Comparison of ENCODE assay signal across 8 cellular contexts in the genomic region with DNA sequence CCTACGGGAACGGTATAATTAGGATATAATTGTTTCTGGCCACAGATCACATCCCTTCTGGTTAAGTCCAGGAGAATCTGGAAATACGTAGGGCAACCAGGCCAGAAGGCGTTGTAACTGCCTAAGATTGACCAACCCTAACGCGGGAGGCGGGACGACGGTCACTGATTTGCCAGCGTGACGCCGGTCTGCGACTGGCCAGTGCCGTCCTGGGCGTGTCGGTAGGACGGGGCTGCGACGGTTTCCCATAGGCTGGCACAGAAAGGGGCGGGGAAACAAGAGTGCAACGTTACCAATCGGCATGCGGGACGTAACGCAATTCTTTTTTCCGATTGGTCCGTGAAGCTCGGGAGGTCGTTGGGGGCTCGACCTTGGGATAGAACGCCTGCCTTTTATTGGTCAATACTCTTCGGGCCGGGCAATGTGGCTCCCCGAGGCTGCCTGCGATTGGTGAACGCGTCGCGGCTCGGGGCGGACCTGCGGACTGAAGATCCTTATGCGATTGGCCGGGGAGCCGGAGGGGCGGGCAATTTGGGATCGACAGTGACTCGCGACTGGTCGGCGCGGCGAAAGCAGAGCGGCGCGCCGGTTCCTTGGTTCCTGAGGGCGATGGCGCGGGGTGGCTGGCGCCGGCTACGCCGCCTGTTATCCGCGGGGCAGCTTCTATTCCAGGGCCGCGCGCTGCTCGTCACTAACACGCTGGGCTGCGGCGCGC. TPM values are rescaled to one million over a fixed set of nuclear protein-coding genes. Genes with fewer than 3 reads are reported as not detected.
DNase-seq lines count a peak whose midpoint lies in the region; ATAC-seq and TF ChIP-seq lines count a peak whose summit lies in the region.

Gene MPV17L2, plus strand, starts transcription at position 546 of the 715 bp plus-strand sequence. Its CDS starts 64 bp downstream, at position 610.

- TF ChIP-seq CTCF in PC-3 (conservative IDR thresholded peaks at IDR 0.05; ENCODE audit: low read depth, low read length) (no peak), mucosa of descending colon (IDR thresholded peaks at IDR 0.05) (no peak)

- peak within 1 kb of the TSS; percentile 83 for H3K9ac ChIP-seq in PC-3 (ENCODE audit: low read length)

- no peaks in the 10 kb centered on the region for H3F3A ChIP-seq in PC-3 (ENCODE audit: low read length, unreplicated experiment)

- CTCF ChIA-PET in PC-3 (lab: Charles Lee) = interaction anchor here (0.5 to 2.2 kb wide), 7 partner anchors 16 to 89 kb away, joined by 3 to 9 read pairs (median 4); partner anchors contain the start of gene JUND

- no TSS peak for BruUV-seq in PC-3 (replicated peaks; lab: Mats Ljungman, UMichigan)

- ATAC-seq in GM21576 (IDR thresholded peaks at IDR 0.05; ENCODE audit: unreplicated experiment) = peak; percentile 74
- peak; percentile 90 for ATAC-seq in PC-3
- ATAC-seq in mucosa of descending colon = peak; percentile 93

- H3K4me3 ChIP-seq in PC-3 (ENCODE audit: low read length) = peak within 1 kb of the TSS; percentile 85
- peak within 1 kb of the TSS; percentile 67 for H3K4me3 ChIP-seq in mucosa of descending colon

- POLR2A ChIA-PET in PC-3 (lab: Charles Lee; ENCODE audit: unreplicated experiment) = interaction anchor here (0.6 to 0.7 kb wide), 2 partner anchors 89 to 330 kb away, joined by 3 read pairs; no protein-coding TSS in a partner anchor

- H3K9me3 ChIP-seq in PC-3 (ENCODE audit: low read length) (no peaks in the 10 kb centered on the region), mucosa of descending colon (no peaks in the 10 kb centered on the region)

- H3K27ac ChIP-seq in PC-3 (ENCODE audit: low read length) (peak within 1 kb of the TSS; percentile 26), epithelial cell of prostate (peak within 1 kb of the TSS; percentile 96)

- no peak for TF ChIP-seq RAD21 in Ishikawa (IDR thresholded peaks at IDR 0.05; ENCODE audit: low read depth)

- H2AFZ ChIP-seq in PC-3 (ENCODE audit: low read length) = peak within 1 kb of the TSS; percentile 89

- no peaks in the 10 kb centered on the region for H4K20me1 ChIP-seq in PC-3 (ENCODE audit: low read length)

- peak within 1 kb of the TSS; percentile 92 for H3K4me2 ChIP-seq in PC-3 (ENCODE audit: low read length)

- H3K27me3 ChIP-seq in PC-3 (ENCODE audit: low read length) = no peaks in the 10 kb centered on the region

- H3K79me2 ChIP-seq in PC-3 (ENCODE audit: low read length) = peaks cover 7% of the 10 kb centered on the region

- intact Hi-C loops in PC-3 (cut with micrococcal nuclease) = loop anchor here (1.0 kb wide), 1 partner anchor 11 kb away; the partner anchor contains the start of gene RAB3A
- intact Hi-C loops in mucosa of descending colon (cut with DNase I, micrococcal nuclease) = loop anchor here in 1 of 2 donors (1.0 kb wide), 1 partner anchor 11 kb away; the partner anchor contains the start of gene RAB3A

- DNase-seq in DMS 273 treated with DMSO at 0.1 percent for 48 hours (lab: John Stamatoyannopoulos, UW) (peak; percentile 99), PC-3 (peak; percentile 99), epithelial cell of prostate (ENCODE audit: low read depth, low spot score) (peak; percentile 100), mucosa of descending colon (peak; percentile 98 to 100 (median 99))
- DNase-seq in activated T-cell treated with anti-CD3 and anti-CD28 coated beads, Interleukin-2, amount 50 U/mL, for 1 hour = peak; percentile 95
- DNase-seq in stimulated activated CD8-positive, alpha-beta memory T cell treated with anti-CD3 and anti-CD28 coated beads, Interleukin-4, amount 100 ng/mL, for 24 hours (ENCODE audit: low read depth) = peak; percentile 96

- H3K9me2 ChIP-seq in PC-3 (replicated peaks; ENCODE audit: low read length) = no peaks in the 10 kb centered on the region

- H3K4me1 ChIP-seq in PC-3 (ENCODE audit: insufficient read depth, low read length) (peaks cover 13% of the 10 kb centered on the region), mucosa of descending colon (ENCODE audit: low read depth) (peaks cover 20% of the 10 kb centered on the region)

- no peak; the same call in 1 of the 2 replicates for TF ChIP-seq EP300 in Ishikawa (IDR thresholded peaks at IDR 0.05; ENCODE audit: borderline replicate concordance)

- H3K36me3 ChIP-seq in PC-3 (ENCODE audit: low read depth, low read length) = no peaks in the 10 kb centered on the region
- H3K36me3 ChIP-seq in mucosa of descending colon (ENCODE audit: low read depth) = no peaks in the 10 kb centered on the region

TF ChIP-seq in Ishikawa, 13 proteins besides CTCF, POLR2A, EP300 and RAD21:
- TF ChIP-seq TAF1 (IDR thresholded peaks at IDR 0.05; ENCODE audit: low read depth) (peak; percentile 58; the same call in 1 of the 2 replicates), USF1 (IDR thresholded peaks at IDR 0.05) (peak; percentile 6; the same call in 1 of the 2 replicates), CEBPB (IDR thresholded peaks at IDR 0.05) (no peak), YY1 (IDR thresholded peaks at IDR 0.05; ENCODE audit: low read depth) (peak; percentile 81), FOXM1 (IDR thresholded peaks at IDR 0.05; ENCODE audit: borderline replicate concordance, low read depth) (no peak), EGR1 (IDR thresholded peaks at IDR 0.05) (no peak), TCF12 (IDR thresholded peaks at IDR 0.05; ENCODE audit: low read depth) (0 out of 2 replicates have a peak, but pooled peaks have one; percentile 11), REST (IDR thresholded peaks at IDR 0.05; ENCODE audit: low read depth) (no peak), TEAD4 (IDR thresholded peaks at IDR 0.05) (no peak), ZBTB7A (IDR thresholded peaks at IDR 0.05; ENCODE audit: low read depth) (no peak), CREB1 (IDR thresholded peaks at IDR 0.05; ENCODE audit: low read depth) (peak; percentile 73), MAX (IDR thresholded peaks at IDR 0.05) (peak; percentile 55), NFIC (IDR thresholded peaks at IDR 0.05) (no peak)

RNA-seq across cellular contexts. Expression of gene MPV17L2, which starts in this region (rescaled TPM):
- total RNA-seq in PC-3 (2014; rRNA removed) (34.2 and 44.7 TPM in 2 replicates), mucosa of descending colon (10 to 100 TPM in 2 of 3 donors, 1 to 10 TPM in 1; 6.7 to 12.4 (median 12.0) TPM)

Comparison
In these comparisons a context has a peak if more than half of its experiments do, and no peak if none do; other contexts are left out.
1. Peak in every context shown above with its lines: DNase-seq, ATAC-seq, H3K4me3 ChIP-seq and H3K27ac ChIP-seq.